ENCODE assay signal across 8 cellular contexts in the genomic region with DNA sequence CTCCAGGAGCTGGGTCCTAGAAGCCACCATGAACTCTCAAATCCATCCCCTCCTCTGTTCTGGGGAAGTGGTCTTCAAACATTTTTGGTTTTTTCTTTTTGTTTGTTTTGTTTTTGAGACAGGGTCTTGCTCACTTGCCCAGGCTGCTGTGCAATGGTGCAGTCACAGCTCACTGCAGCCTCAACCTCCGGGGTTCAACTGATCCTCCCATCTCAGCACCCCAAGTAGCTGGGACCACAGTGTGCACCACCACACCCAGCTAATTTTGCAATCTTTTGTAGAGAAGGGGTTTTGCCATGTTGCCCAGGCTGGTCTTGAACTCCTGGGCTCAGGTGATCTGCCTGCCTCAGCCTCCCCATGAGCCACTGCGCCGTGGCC. TPM values are rescaled to one million over a fixed set of nuclear protein-coding genes. Genes with fewer than 3 reads are reported as not detected.
"Had no signal": no experiment of that assay in that cellular context is flagged by ENCODE, and none has a peak within 500 bp of the region (broad histone marks: within the 10 kb centered on the region; RNA-seq: fewer than 3 reads in every experiment).

No MANE protein-coding gene starts in this region.

- ATAC-seq: HepG2 had no signal

- H3K4me3 Mint-ChIP-seq: IgD-negative memory B cell had no signal

- H3K27ac Mint-ChIP-seq: IgD-negative memory B cell had no signal

- H3K27me3 Mint-ChIP-seq: IgD-negative memory B cell had no signal

- H3K27ac ChIP-seq: HL-60, KMS-11 had no signal

- H3K9ac ChIP-seq: KMS-11 had no signal

- DNase-seq: IMR-90, KBM-7, KG1 had no signal

- FAIRE-seq: HepG2 had no signal

- H3K4me2 ChIP-seq: KMS-11 had no signal

RNA-seq across cellular contexts. Expression of a gene that starts 8.2 kb away (rescaled TPM):
- total RNA-seq: HT1080 had no signal
- polyA plus RNA-seq: IgD-negative memory B cell had no signal

RNA-seq across cellular contexts. Expression of a gene that starts 45.4 kb away (rescaled TPM):
- total RNA-seq: HT1080 had no signal
